Comparison of ENCODE assay signal across 8 cellular contexts in the genomic region with DNA sequence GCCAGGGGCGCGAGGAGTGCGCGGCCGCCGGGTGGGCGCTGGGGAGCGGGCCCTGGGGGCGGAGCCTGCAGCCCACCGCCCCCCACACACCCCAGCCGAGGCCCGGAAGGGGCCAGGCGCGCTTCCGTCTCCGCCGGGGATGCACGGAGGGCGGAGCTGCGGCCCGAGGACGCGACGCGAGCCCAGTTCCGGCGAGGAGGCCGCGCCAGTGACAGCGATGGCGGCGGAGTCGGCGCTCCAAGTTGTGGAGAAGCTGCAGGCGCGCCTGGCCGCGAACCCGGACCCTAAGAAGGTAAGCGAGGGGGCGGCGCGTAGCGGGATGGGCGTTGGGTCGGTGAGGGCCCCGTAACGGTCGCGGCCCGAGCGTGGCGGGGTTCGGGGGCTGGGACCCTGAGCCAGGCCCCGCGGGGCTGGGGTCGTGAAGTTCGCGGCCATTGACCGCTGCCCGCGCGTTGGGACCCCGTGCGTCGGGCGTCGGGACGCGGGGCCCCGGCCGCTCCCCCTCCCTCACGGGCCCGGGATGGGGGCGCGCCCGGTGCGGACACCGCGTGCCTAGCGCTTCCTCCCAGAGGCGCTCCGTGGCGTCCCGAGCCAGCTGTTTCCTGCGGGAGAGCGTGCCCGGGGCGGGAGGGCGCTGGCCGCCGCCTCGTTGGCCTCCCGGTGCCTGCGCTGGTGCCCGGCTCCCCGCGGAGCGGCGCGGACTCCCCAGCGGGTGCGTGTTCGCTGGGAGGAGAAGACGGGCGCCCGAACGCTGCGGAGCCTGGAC. TPM values are rescaled to one million over a fixed set of nuclear protein-coding genes. Genes with fewer than 3 reads are reported as not detected.
DNase-seq lines count a peak whose midpoint lies in the region; ATAC-seq and TF ChIP-seq lines count a peak whose summit lies in the region.

A gene with protein sequence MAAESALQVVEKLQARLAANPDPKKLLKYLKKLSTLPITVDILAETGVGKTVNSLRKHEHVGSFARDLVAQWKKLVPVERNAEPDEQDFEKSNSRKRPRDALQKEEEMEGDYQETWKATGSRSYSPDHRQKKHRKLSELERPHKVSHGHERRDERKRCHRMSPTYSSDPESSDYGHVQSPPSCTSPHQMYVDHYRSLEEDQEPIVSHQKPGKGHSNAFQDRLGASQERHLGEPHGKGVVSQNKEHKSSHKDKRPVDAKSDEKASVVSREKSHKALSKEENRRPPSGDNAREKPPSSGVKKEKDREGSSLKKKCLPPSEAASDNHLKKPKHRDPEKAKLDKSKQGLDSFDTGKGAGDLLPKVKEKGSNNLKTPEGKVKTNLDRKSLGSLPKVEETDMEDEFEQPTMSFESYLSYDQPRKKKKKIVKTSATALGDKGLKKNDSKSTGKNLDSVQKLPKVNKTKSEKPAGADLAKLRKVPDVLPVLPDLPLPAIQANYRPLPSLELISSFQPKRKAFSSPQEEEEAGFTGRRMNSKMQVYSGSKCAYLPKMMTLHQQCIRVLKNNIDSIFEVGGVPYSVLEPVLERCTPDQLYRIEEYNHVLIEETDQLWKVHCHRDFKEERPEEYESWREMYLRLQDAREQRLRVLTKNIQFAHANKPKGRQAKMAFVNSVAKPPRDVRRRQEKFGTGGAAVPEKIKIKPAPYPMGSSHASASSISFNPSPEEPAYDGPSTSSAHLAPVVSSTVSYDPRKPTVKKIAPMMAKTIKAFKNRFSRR (plus strand): TSS at position 185 of the 766 bp plus-strand sequence. CDS start 33 bp downstream, at position 218.

- H3K4me3 Mint-ChIP-seq in nephron progenitor cell = peak within 1 kb of the TSS; percentile 94
- H3K4me3 Mint-ChIP-seq in stimulated activated naive CD8-positive, alpha-beta T cell treated with anti-CD3 and anti-CD28 coated beads, Interleukin-15, amount 100 ng/mL, for 72 hours = peak within 1 kb of the TSS; percentile 95

- peaks cover 15% of the 10 kb centered on the region for H3K36me3 Mint-ChIP-seq in nephron progenitor cell (ENCODE audit: low read depth)

- peaks cover 39% of the 10 kb centered on the region for H3K4me1 Mint-ChIP-seq in nephron progenitor cell
- peaks cover 51% of the 10 kb centered on the region for H3K4me1 Mint-ChIP-seq in stimulated activated naive CD8-positive, alpha-beta T cell treated with anti-CD3 and anti-CD28 coated beads, Interleukin-15, amount 100 ng/mL, for 72 hours

- no peaks in the 10 kb centered on the region for H3K9me3 Mint-ChIP-seq in nephron progenitor cell
- H3K9me3 Mint-ChIP-seq in stimulated activated naive CD8-positive, alpha-beta T cell treated with anti-CD3 and anti-CD28 coated beads, Interleukin-15, amount 100 ng/mL, for 72 hours = no peaks in the 10 kb centered on the region

- TF ChIP-seq CTCF in fibroblast of the aortic adventitia (IDR thresholded peaks at IDR 0.05; ENCODE audit: insufficient read depth, low read length) = no peak
- no peak for TF ChIP-seq CTCF in nephron progenitor cell (IDR thresholded peaks at IDR 0.05)

- DNase-seq in COR-L47 (lab: John Stamatoyannopoulos, UW) (peak; percentile 44), HT-29 (ENCODE audit: low spot score) (peak; percentile 69), RPMI8226 (peak; percentile 90), fibroblast of the aortic adventitia (ENCODE audit: low read depth) (peak; percentile 48), nephron progenitor cell (peak; percentile 82)
- DNase-seq in activated T-helper 9 cell treated with anti-CD3 and anti-CD28 coated beads, Interleukin-2, amount 50 U/mL, for 16 hours (ENCODE audit: low read depth) = peak; percentile 69
- DNase-seq in stimulated activated naive CD8-positive, alpha-beta T cell treated with anti-CD3 and anti-CD28 coated beads, Interleukin-15, amount 100 ng/mL, for 72 hours = peak; percentile 73 to 82

- ATAC-seq in GM19452 (IDR thresholded peaks at IDR 0.05; ENCODE audit: unreplicated experiment) = peak; percentile 77
- ATAC-seq in stimulated activated naive CD8-positive, alpha-beta T cell treated with anti-CD3 and anti-CD28 coated beads, Interleukin-15, amount 100 ng/mL, for 72 hours = peak; percentile 96

- peak within 1 kb of the TSS; percentile 91 for H3K27ac Mint-ChIP-seq in nephron progenitor cell
- peak within 1 kb of the TSS; percentile 94 to 97 for H3K27ac Mint-ChIP-seq in stimulated activated naive CD8-positive, alpha-beta T cell treated with anti-CD3 and anti-CD28 coated beads, Interleukin-15, amount 100 ng/mL, for 72 hours

- peak within 1 kb of the TSS; percentile 85 for H3K4me3 ChIP-seq in fibroblast of the aortic adventitia (ENCODE audit: low read depth, low read length)

- H3K27me3 Mint-ChIP-seq in nephron progenitor cell (ENCODE audit: low read depth, poor library complexity) = no peaks in the 10 kb centered on the region
- H3K27me3 Mint-ChIP-seq in stimulated activated naive CD8-positive, alpha-beta T cell treated with anti-CD3 and anti-CD28 coated beads, Interleukin-15, amount 100 ng/mL, for 72 hours = no peaks in the 10 kb centered on the region

RNA-seq across cellular contexts. Expression of the gene that starts here (rescaled TPM):
- 32.9 and 36.8 TPM in 2 replicates for total RNA-seq in HT-29 (2014; rRNA removed; shearing (Covaris generic))
- 33.4 and 41.9 TPM in 2 replicates for total RNA-seq in fibroblast of the aortic adventitia (ENCODE audit: low replicate concordance)

Comparison
In these comparisons a context has a peak if more than half of its experiments do, and no peak if none do; other contexts are left out.
1. Peak in every context shown above with its lines: DNase-seq, ATAC-seq and H3K4me3 ChIP-seq.